In the genomic region with DNA sequence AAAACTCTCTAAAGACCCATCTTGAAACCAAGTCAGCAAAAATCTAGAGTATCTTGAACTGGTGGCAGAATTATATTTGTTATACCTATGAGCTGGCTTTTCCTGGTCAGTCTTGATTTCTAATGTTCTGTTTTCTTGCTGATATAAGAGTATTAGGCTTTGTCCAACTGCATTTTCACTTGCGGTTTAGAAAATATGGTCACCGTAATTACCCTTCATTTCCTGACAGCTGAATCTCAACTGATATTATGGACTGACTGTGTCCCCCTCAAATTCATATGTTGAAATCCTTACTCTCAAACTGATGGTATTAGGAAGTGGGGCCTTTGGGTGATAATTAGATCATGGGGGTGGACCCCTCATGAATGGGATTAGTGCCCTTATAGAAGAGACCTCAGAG, we compare ENCODE assay signal across 1 cellular context.
TF ChIP-seq lines count a peak whose summit lies in the region.

No MANE protein-coding gene starts in this region.

TF ChIP-seq in HCT116, 20 proteins besides CTCF, POLR2A, EP300 and RAD21 (continued from another document):
- TF ChIP-seq, protein P1, sequence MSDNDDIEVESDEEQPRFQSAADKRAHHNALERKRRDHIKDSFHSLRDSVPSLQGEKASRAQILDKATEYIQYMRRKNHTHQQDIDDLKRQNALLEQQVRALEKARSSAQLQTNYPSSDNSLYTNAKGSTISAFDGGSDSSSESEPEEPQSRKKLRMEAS (IDR thresholded peaks at IDR 0.05) = no peak
- TF ChIP-seq ZNF274 (IDR thresholded peaks at IDR 0.05; ENCODE audit: low read depth, low read length) (no peak), POLR2AphosphoS5 (IDR thresholded peaks at IDR 0.05; ENCODE audit: low read depth, low read length) (no peak), EGR1 (IDR thresholded peaks at IDR 0.05; ENCODE audit: low read depth) (no peak), JUND (IDR thresholded peaks at IDR 0.05) (no peak), ELF1 (IDR thresholded peaks at IDR 0.05; ENCODE audit: borderline replicate concordance, low read depth) (no peak), ZBTB33 (IDR thresholded peaks at IDR 0.05; ENCODE audit: extremely low read depth, insufficient replicate concordance, low read length) (no peak), FOSL1 (IDR thresholded peaks at IDR 0.05; ENCODE audit: low read depth) (no peak), CBX3 (IDR thresholded peaks at IDR 0.05; ENCODE audit: low read depth) (no peak), ZFX (IDR thresholded peaks at IDR 0.05) (no peak), YY1 (IDR thresholded peaks at IDR 0.05; ENCODE audit: extremely low read depth, insufficient replicate concordance, low read depth, low read length) (no peak), TCF7L2 (IDR thresholded peaks at IDR 0.05; ENCODE audit: borderline replicate concordance, extremely low read depth, insufficient read depth, insufficient read length) (no peak), EZH2 (IDR thresholded peaks at IDR 0.05) (no peak), ATF3 (IDR thresholded peaks at IDR 0.05) (no peak), EZH2phosphoT487 (IDR thresholded peaks at IDR 0.05; ENCODE audit: borderline replicate concordance) (no peak)
